24 cellular contexts compared by ENCODE assay signal in genomic region chr7:88206235-88206634, GRCh38.
"Had no signal": no experiment of that assay in that cellular context is flagged by ENCODE, and none has a peak within 500 bp of the region (broad histone marks: within the 10 kb centered on the region; RNA-seq: fewer than 3 reads in every experiment).

No MANE protein-coding gene starts in this region.

- H3K4me2 ChIP-seq: neural progenitor cell, smooth muscle cell had no signal

- FAIRE-seq: endometrium had no signal

- H3K27me3 ChIP-seq: esophagus squamous epithelium, neural progenitor cell, right atrium auricular region, stomach, thyroid gland had no signal

- H3K4me3 ChIP-seq: esophagus squamous epithelium, lung, neural progenitor cell, prostate gland, right atrium auricular region, smooth muscle cell, stomach, thyroid gland had no signal

- H3K4me1 ChIP-seq: esophagus squamous epithelium, prostate gland, right atrium auricular region, stomach, thyroid gland had no signal

- H3K27ac ChIP-seq: esophagus squamous epithelium, neural progenitor cell, prostate gland, right atrium auricular region, stomach, thyroid gland had no signal

- H3K9ac ChIP-seq: neural progenitor cell had no signal

- H2AFZ ChIP-seq: neural progenitor cell had no signal

- ATAC-seq: effector memory CD8-positive, alpha-beta T cell; naive thymus-derived CD4-positive, alpha-beta T cell; sciatic nerve had no signal

- DNase-seq: cortex of kidney; effector memory CD8-positive, alpha-beta T cell; esophagus squamous epithelium; foreskin melanocyte; hypothalamus; immature natural killer cell; islet precursor cell; kidney glomerular epithelial cell; mesenchymal stem cell; naive thymus-derived CD4-positive, alpha-beta T cell; stimulated activated CD4-positive, alpha-beta T cell treated with anti-CD3 and anti-CD28 coated beads, Interleukin-12 subunit alpha, Interleukin-12 subunit beta, amount 100 ng/mL, for 4 hours; stimulated activated CD4-positive, alpha-beta T cell treated with anti-CD3 and anti-CD28 coated beads, Interleukin-1b, Interleukin-23, amount 100 ng/mL, for 48 hours; stimulated activated CD4-positive, alpha-beta T cell treated with anti-CD3 and anti-CD28 coated beads, Interleukin-4, amount 100 ng/mL, for 1 hour; stimulated activated CD8-positive, alpha-beta memory T cell treated with anti-CD3 and anti-CD28 coated beads, Interleukin-4, amount 100 ng/mL, for 48 hours; stimulated activated naive CD4-positive, alpha-beta T cell; stomach; thyroid gland had no signal

- H3K9me3 ChIP-seq: esophagus squamous epithelium, prostate gland, right atrium auricular region, stomach, thyroid gland had no signal
